10 cellular contexts compared by ENCODE assay signal in the genomic region with DNA sequence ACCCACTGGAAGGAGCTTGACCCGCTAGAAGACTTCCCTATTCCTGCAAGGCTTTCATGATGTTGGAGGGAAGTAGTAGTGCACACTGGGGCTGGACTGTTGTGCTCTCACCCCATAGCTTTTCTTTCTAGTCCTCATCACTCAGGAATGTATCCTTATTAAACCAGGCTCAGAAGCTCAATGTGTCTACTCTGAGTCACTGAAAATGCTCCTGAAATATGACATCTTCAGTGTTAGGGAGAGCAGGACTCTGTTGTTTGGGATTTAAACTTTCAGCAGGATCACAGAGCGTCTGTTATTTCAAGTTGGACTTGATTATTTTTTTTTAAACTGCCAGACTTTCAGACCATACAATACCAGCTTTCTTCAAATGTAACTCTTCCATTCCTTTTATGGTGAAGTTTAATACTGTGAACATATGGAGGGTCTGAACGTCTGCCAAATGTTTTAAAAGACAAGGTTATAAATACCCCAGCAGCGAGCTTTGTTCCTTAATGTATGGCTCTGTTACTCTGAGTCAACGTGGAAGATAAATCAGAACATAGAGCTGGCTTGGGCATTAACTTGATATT.
DNase-seq lines count a peak whose midpoint lies in the region; ATAC-seq and TF ChIP-seq lines count a peak whose summit lies in the region.
"Had no signal": no experiment of that assay in that cellular context is flagged by ENCODE, and none has a peak within 500 bp of the region (broad histone marks: within the 10 kb centered on the region; RNA-seq: fewer than 3 reads in every experiment).

No MANE protein-coding gene starts in this region.

- no peaks in the 10 kb centered on the region for H3K27me3 ChIP-seq in Panc1 (ENCODE audit: control insufficient read depth, insufficient read depth, low read length)
- peaks cover 4% of the 10 kb centered on the region; the same call in 1 of the 2 replicates for H3K27me3 ChIP-seq in PC-9 (ENCODE audit: insufficient read depth, low read depth)

- H3K9me3 ChIP-seq in Panc1 (ENCODE audit: control insufficient read depth, insufficient read depth, low read depth, low read length): no peaks in the 10 kb centered on the region
- no peaks in the 10 kb centered on the region for H3K9me3 ChIP-seq in PC-9 (ENCODE audit: insufficient read depth, low read depth)

- TF ChIP-seq CTCF in Panc1 (IDR thresholded peaks at IDR 0.05): no peak
- no peak for TF ChIP-seq CTCF in retinal pigment epithelial cell (conservative IDR thresholded peaks at IDR 0.05; ENCODE audit: low read depth, low read length)
- no peak for TF ChIP-seq CTCF in PC-9 (conservative IDR thresholded peaks at IDR 0.05)

- H3K79me2 ChIP-seq in PC-9 (ENCODE audit: low read depth): no peaks in the 10 kb centered on the region

- H3K4me3 ChIP-seq in Panc1 (ENCODE audit: low read depth in 2 of 2, low read length in 2 of 2) (no peak overlapping the region), retinal pigment epithelial cell (ENCODE audit: low read length) (no peak overlapping the region), PC-9 (no peak overlapping the region)

- no peaks in the 10 kb centered on the region for H3F3A ChIP-seq in PC-9 (ENCODE audit: insufficient read depth, low read depth)

- intact Hi-C loops in Panc1 (cut with micrococcal nuclease; ENCODE audit: unreplicated experiment) (no loop called here), PC-9 (cut with micrococcal nuclease; ENCODE audit: unreplicated experiment) (no loop called here)

- H3K27ac ChIP-seq in Panc1 (ENCODE audit: low read length) (no peak overlapping the region), PC-9 (no peak overlapping the region)

- CTCF ChIA-PET in Panc1 (lab: Charles Lee) (no interaction called here), PC-9 (lab: Charles Lee) (no interaction called here)

- no peaks in the 10 kb centered on the region for H3K9me2 ChIP-seq in PC-9 (ENCODE audit: insufficient read depth)

- in situ Hi-C loops in Panc1 (cut with HindIII; ENCODE audit: low pct_unique_long_range_greater_than_20kb, low sequenced_read_pairs): no loop called here

- no peak overlapping the region for H3K4me2 ChIP-seq in PC-9

- DNase-seq in GM03348 (ENCODE audit: low spot score) (peak; percentile 84), Panc1 (ENCODE audit: low read depth, low spot score) (peak; percentile 27), fibroblast of peridontal ligament (ENCODE audit: extremely low read depth) (peak; percentile 91), retinal pigment epithelial cell (ENCODE audit: low read depth) (peak; percentile 70), PC-9 (no peak), NCI-H1105 treated with DMSO at 0.1 percent for 48 hours (lab: John Stamatoyannopoulos, UW) (no peak)
- DNase-seq in activated CD4-positive, CD25-positive, alpha-beta regulatory T cell (lab: John Stamatoyannopoulos, UW): no peak
- DNase-seq: effector memory CD4-positive, alpha-beta T cell; stimulated activated naive CD8-positive, alpha-beta T cell treated with anti-CD3 and anti-CD28 coated beads, Interleukin-15, amount 100 ng/mL, for 72 hours had no signal

- H3K4me1 ChIP-seq in Panc1 (ENCODE audit: control insufficient read depth, insufficient read depth, low read length): no peaks in the 10 kb centered on the region
- H3K4me1 ChIP-seq in PC-9 (replicated peaks; ENCODE audit: insufficient read depth): no peaks in the 10 kb centered on the region

- BruUV-seq in Panc1 (replicated peaks; lab: Mats Ljungman, UMichigan) (no TSS peak), PC-9 (replicated peaks; lab: Mats Ljungman, UMichigan) (no TSS peak)

- POLR2A ChIA-PET in Panc1 (lab: Charles Lee): no interaction called here
- POLR2A ChIA-PET in PC-9 (lab: Charles Lee; ENCODE audit: unreplicated experiment): no interaction called here

- H4K20me1 ChIP-seq in PC-9 (ENCODE audit: insufficient read depth): no peaks in the 10 kb centered on the region

- no peak overlapping the region for H2AFZ ChIP-seq in PC-9

- ATAC-seq in Panc1 (no peak), HG03342 (IDR thresholded peaks at IDR 0.05; ENCODE audit: unreplicated experiment) (no peak)
- ATAC-seq: stimulated activated naive CD8-positive, alpha-beta T cell treated with anti-CD3 and anti-CD28 coated beads, Interleukin-15, amount 100 ng/mL, for 72 hours had no signal

- H3K36me3 ChIP-seq in Panc1 (ENCODE audit: control insufficient read depth, insufficient read depth, low read length) (no peaks in the 10 kb centered on the region), PC-9 (ENCODE audit: low read depth) (no peaks in the 10 kb centered on the region)

Comparison
In these comparisons a context has a peak if more than half of its experiments do, and no peak if none do; other contexts are left out.
1. DNase-seq: peak in GM03348 (single experiment), Panc1 (single experiment), fibroblast of peridontal ligament (single experiment) and retinal pigment epithelial cell (single experiment); none in PC-9 (0 of 2), NCI-H1105 treated with DMSO at 0.1 percent for 48 hours (single experiment) and activated CD4-positive, CD25-positive, alpha-beta regulatory T cell (0 of 4).